8 cellular contexts compared by ENCODE assay signal in the genomic region with DNA sequence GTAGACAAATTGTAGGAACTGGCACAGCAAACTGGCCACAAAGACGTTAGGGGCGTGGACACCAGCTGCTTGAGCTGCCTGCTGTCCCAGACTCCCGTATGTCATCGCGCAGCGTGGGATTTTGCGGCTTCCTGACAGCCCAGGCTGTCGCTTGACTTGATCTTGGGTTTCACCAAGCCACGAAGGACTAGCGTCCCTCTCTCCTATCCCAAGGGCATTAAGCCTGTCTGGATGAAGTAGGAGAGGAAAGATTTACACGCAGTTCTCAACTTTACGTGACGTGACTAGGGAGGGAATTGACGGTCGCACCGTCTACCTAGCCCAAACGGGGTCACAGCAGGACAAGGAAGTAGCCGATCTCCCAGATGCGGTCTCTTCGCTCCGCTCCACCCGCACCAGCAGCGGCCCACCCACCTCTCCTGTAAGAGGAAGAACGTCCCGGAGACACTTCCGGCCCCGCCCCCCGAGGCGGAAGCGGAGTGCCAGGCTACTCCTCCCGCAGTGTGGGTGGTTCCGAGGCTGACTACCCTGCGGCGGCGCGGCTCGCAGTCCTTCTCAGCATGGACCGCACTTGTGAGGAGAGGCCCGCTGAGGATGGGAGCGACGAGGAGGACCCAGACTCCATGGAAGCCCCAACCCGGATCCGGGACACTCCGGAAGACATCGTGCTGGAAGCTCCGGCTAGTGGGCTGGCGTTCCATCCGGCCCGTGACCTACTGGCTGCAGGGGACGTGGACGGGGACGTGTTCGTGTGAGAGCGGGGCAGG. TPM values are rescaled to one million over a fixed set of nuclear protein-coding genes. Genes with fewer than 3 reads are reported as not detected.
DNase-seq lines count a peak whose midpoint lies in the region; TF ChIP-seq lines count a peak whose summit lies in the region.

WDR55 (plus strand) TSS at position 552 of the 767 bp plus-strand sequence; CDS start at position 561, 9 bp downstream.

- H3K9me3 Mint-ChIP-seq in nephron = no peaks in the 10 kb centered on the region
- no peaks in the 10 kb centered on the region for H3K9me3 Mint-ChIP-seq in stimulated activated naive CD8-positive, alpha-beta T cell treated with anti-CD3 and anti-CD28 coated beads, Interleukin-15, Interleukin-2, amounts not matched to agents 100 ng/mL and 50 ng/mL, for 24 hours

- peak within 1 kb of the TSS; percentile 99 for H3K4me3 ChIP-seq in fibroblast of the aortic adventitia (ENCODE audit: low read depth, low read length)

- DNase-seq in EL = peak; percentile 96
- DNase-seq in H4 (ENCODE audit: low spot score) = peak; percentile 94
- peak; percentile 98 for DNase-seq in LoVo (ENCODE audit: low spot score)
- peak; percentile 92 to 95 for DNase-seq in SHP77 (lab: John Stamatoyannopoulos, UW)
- DNase-seq in activated effector memory CD4-positive, alpha-beta T cell treated with anti-CD3 and anti-CD28 coated beads, Interleukin-2, amount 50 U/mL, for 16 hours = peak; percentile 99
- peak; percentile 87 for DNase-seq in fibroblast of the aortic adventitia (ENCODE audit: low read depth)

- H3K4me3 Mint-ChIP-seq in nephron = peak within 1 kb of the TSS; percentile 100
- peak within 1 kb of the TSS; percentile 99 for H3K4me3 Mint-ChIP-seq in stimulated activated naive CD8-positive, alpha-beta T cell treated with anti-CD3 and anti-CD28 coated beads, Interleukin-15, Interleukin-2, amounts not matched to agents 100 ng/mL and 50 ng/mL, for 24 hours

- H3K27ac Mint-ChIP-seq in nephron = peak within 1 kb of the TSS; percentile 95 to 97 (median 97)
- peak within 1 kb of the TSS; percentile 98 for H3K27ac Mint-ChIP-seq in stimulated activated naive CD8-positive, alpha-beta T cell treated with anti-CD3 and anti-CD28 coated beads, Interleukin-15, Interleukin-2, amounts not matched to agents 100 ng/mL and 50 ng/mL, for 24 hours

- no peaks in the 10 kb centered on the region for H3K27me3 Mint-ChIP-seq in nephron (ENCODE audit: low read depth)
- no peaks in the 10 kb centered on the region for H3K27me3 Mint-ChIP-seq in stimulated activated naive CD8-positive, alpha-beta T cell treated with anti-CD3 and anti-CD28 coated beads, Interleukin-15, Interleukin-2, amounts not matched to agents 100 ng/mL and 50 ng/mL, for 24 hours

- H3K4me1 Mint-ChIP-seq in nephron = peaks cover 23% of the 10 kb centered on the region
- peaks cover 41% of the 10 kb centered on the region for H3K4me1 Mint-ChIP-seq in stimulated activated naive CD8-positive, alpha-beta T cell treated with anti-CD3 and anti-CD28 coated beads, Interleukin-15, Interleukin-2, amounts not matched to agents 100 ng/mL and 50 ng/mL, for 24 hours (ENCODE audit: low read depth)

- TF ChIP-seq CTCF in fibroblast of the aortic adventitia (IDR thresholded peaks at IDR 0.05; ENCODE audit: insufficient read depth, low read length) = no peak
- no peak for TF ChIP-seq CTCF in nephron (IDR thresholded peaks at IDR 0.05; ENCODE audit: unreplicated experiment in 3 of 3)

- peaks cover 74% of the 10 kb centered on the region for H3K36me3 Mint-ChIP-seq in nephron (ENCODE audit: low read depth)
- peaks cover 74% of the 10 kb centered on the region for H3K36me3 Mint-ChIP-seq in stimulated activated naive CD8-positive, alpha-beta T cell treated with anti-CD3 and anti-CD28 coated beads, Interleukin-15, Interleukin-2, amounts not matched to agents 100 ng/mL and 50 ng/mL, for 24 hours (ENCODE audit: low read depth)

RNA-seq across cellular contexts. Expression of gene WDR55, which starts in this region (rescaled TPM):
- 13.7 and 15.2 TPM in 2 replicates for total RNA-seq in H4 (2014; rRNA removed; shearing (Covaris generic))
- 12.8 and 21.9 TPM in 2 replicates for total RNA-seq in fibroblast of the aortic adventitia (ENCODE audit: low replicate concordance)

Comparison
In these comparisons a context has a peak if more than half of its experiments do, and no peak if none do; other contexts are left out.
1. Peak in every context shown above with its lines: DNase-seq and H3K4me3 ChIP-seq.